In genomic region chr19:46611791-46612190, GRCh38 we compare ENCODE assay signal across 13 cellular contexts. TPM values are rescaled to one million over a fixed set of nuclear protein-coding genes. Genes with fewer than 3 reads are reported as not detected.
DNase-seq lines count a peak whose midpoint lies in the region; ATAC-seq, FAIRE-seq and TF ChIP-seq lines count a peak whose summit lies in the region.
"Had no signal": no experiment of that assay in that cellular context is flagged by ENCODE, and none has a peak within 500 bp of the region (broad histone marks: within the 10 kb centered on the region; RNA-seq: fewer than 3 reads in every experiment).

No MANE protein-coding gene starts in this region.

- POLR2A ChIA-PET in naive thymus-derived CD8-positive, alpha-beta T cell (lab: Charles Lee) = interaction anchor here (0.6 to 4.5 kb wide), 14 partner anchors 9 to 1586 kb away, joined by 3 to 145 read pairs (median 6); partner anchors contain the start of genes CALM3, DACT3 and PTGIR

- no peaks in the 10 kb centered on the region for H3K9me3 ChIP-seq in BLaER1 treated with 17β-estradiol and CSF1 and Interleukin-3, amounts not matched to agents 10 nM and 100 nM (replicated peaks in 1 of 11)
- H3K9me3 ChIP-seq in colonic mucosa = no peaks in the 10 kb centered on the region

- no peaks in the 10 kb centered on the region for H3K9me3 Mint-ChIP-seq in activated naive CD4-positive, alpha-beta T cell treated with anti-CD3 and anti-CD28 coated beads, Interleukin-2, amount 50 U/mL, for 72 hours
- H3K9me3 Mint-ChIP-seq in naive thymus-derived CD8-positive, alpha-beta T cell = no peaks in the 10 kb centered on the region

- DNase-seq in D721Med (ENCODE audit: insufficient read length, low spot score) = peak; percentile 6
- DNase-seq in activated naive CD4-positive, alpha-beta T cell treated with anti-CD3 and anti-CD28 coated beads, Interleukin-2, amount 50 U/mL, for 72 hours (ENCODE audit: low spot score in 2 of 2) = no peak
- peak in 1 of 10 donors; percentile 31 for DNase-seq in naive thymus-derived CD8-positive, alpha-beta T cell
- DNase-seq in NCI-H128 (lab: John Stamatoyannopoulos, UW; ENCODE audit: unreplicated experiment) = no peak
- DNase-seq in colonic mucosa = no peak
- DNase-seq: NCI-H1105 treated with DMSO at 0.1 percent for 48 hours, NCI-H446 had no signal

- no peak for ATAC-seq in activated naive CD4-positive, alpha-beta T cell treated with anti-CD3 and anti-CD28 coated beads, Interleukin-2, amount 50 U/mL, for 72 hours
- ATAC-seq in naive thymus-derived CD8-positive, alpha-beta T cell = peak; percentile 26 to 43
- no peak for ATAC-seq in GM21381 (IDR thresholded peaks at IDR 0.05; ENCODE audit: unreplicated experiment)

- peaks cover 56 to 82% (median 68%) of the 10 kb centered on the region in 10 experiments for H3K4me1 ChIP-seq in BLaER1 treated with 17β-estradiol and CSF1 and Interleukin-3, amounts not matched to agents 10 nM and 100 nM
- no peaks in the 10 kb centered on the region for H3K4me1 ChIP-seq in colonic mucosa

- peaks cover 22 to 40% of the 10 kb centered on the region in 2 donors for H3K36me3 Mint-ChIP-seq in activated naive CD4-positive, alpha-beta T cell treated with anti-CD3 and anti-CD28 coated beads, Interleukin-2, amount 50 U/mL, for 72 hours
- H3K36me3 Mint-ChIP-seq in naive thymus-derived CD8-positive, alpha-beta T cell = peaks cover 0 to 39% (median 12%) of the 10 kb centered on the region in 3 donors

- peaks cover 37 to 79% (median 68%) of the 10 kb centered on the region in 4 donors for H3K4me1 Mint-ChIP-seq in naive thymus-derived CD8-positive, alpha-beta T cell

- H3K27me3 Mint-ChIP-seq in naive thymus-derived CD8-positive, alpha-beta T cell = no peaks in the 10 kb centered on the region

- TF ChIP-seq CTCF in D721Med (IDR thresholded peaks at IDR 0.05; ENCODE audit: insufficient read depth, missing control alignments) (no peak), colonic mucosa (IDR thresholded peaks at IDR 0.05) (no peak)

- H3K4me3 ChIP-seq in BLaER1 treated with 17β-estradiol and CSF1 and Interleukin-3, amounts not matched to agents 10 nM and 100 nM = no peak overlapping the region
- no peak overlapping the region for H3K4me3 ChIP-seq in colonic mucosa

- H3K27ac Mint-ChIP-seq in activated naive CD4-positive, alpha-beta T cell treated with anti-CD3 and anti-CD28 coated beads, Interleukin-2, amount 50 U/mL, for 72 hours = peak overlapping the region; percentile 70 to 90
- peak overlapping the region; percentile 89 to 97 (median 94) for H3K27ac Mint-ChIP-seq in naive thymus-derived CD8-positive, alpha-beta T cell

- intact Hi-C loops in colonic mucosa (cut with DNase I) = no loop called here

- H3K36me3 ChIP-seq in BLaER1 treated with 17β-estradiol and CSF1 and Interleukin-3, amounts not matched to agents 10 nM and 100 nM = peaks cover 34 to 41% (median 34%) of the 10 kb centered on the region in 11 experiments
- H3K36me3 ChIP-seq in colonic mucosa = peaks cover 15% of the 10 kb centered on the region

- peak overlapping the region; percentile 60 to 84 (median 76) for H3K4me3 Mint-ChIP-seq in naive thymus-derived CD8-positive, alpha-beta T cell

- no peak for FAIRE-seq in D721Med (lab: Jason Lieb, UNC)
- FAIRE-seq: RCC 7860 had no signal

- peaks cover 0 to 44% (median 4%) of the 10 kb centered on the region in 11 experiments; a peak in 11 of 22 replicates for H3K27me3 ChIP-seq in BLaER1 treated with 17β-estradiol and CSF1 and Interleukin-3, amounts not matched to agents 10 nM and 100 nM
- H3K27me3 ChIP-seq in colonic mucosa = no peaks in the 10 kb centered on the region

- no peak overlapping the region; a peak in 2 of 22 replicates for H3K9ac ChIP-seq in BLaER1 treated with 17β-estradiol and CSF1 and Interleukin-3, amounts not matched to agents 10 nM and 100 nM
- H3K9ac ChIP-seq in colonic mucosa (ENCODE audit: low read depth in 2 of 2, low read length in 2 of 2) = no peak overlapping the region

- H3K27ac ChIP-seq in BLaER1 treated with 17β-estradiol and CSF1 and Interleukin-3, amounts not matched to agents 10 nM and 100 nM = no peak overlapping the region
- no peak overlapping the region for H3K27ac ChIP-seq in colonic mucosa

- peak overlapping the region; percentile 52 to 94 (median 70) for H3K4me2 ChIP-seq in BLaER1 treated with 17β-estradiol and CSF1 and Interleukin-3, amounts not matched to agents 10 nM and 100 nM

- H4K20me1 ChIP-seq in BLaER1 treated with 17β-estradiol and CSF1 and Interleukin-3, amounts not matched to agents 10 nM and 100 nM = peaks cover 50 to 71% (median 58%) of the 10 kb centered on the region in 11 experiments

RNA-seq across cellular contexts. Expression of gene CALM3, which starts 10.7 kb away (rescaled TPM):
- 100 to 1,000 TPM; 413 to 615 TPM for total RNA-seq in activated naive CD4-positive, alpha-beta T cell treated with anti-CD3 and anti-CD28 coated beads, Interleukin-2, amount 50 U/mL, for 72 hours
- total RNA-seq in naive thymus-derived CD8-positive, alpha-beta T cell = 100 to 1,000 TPM; 185 to 190 TPM
- 100 to 1,000 TPM; 188 to 221 (median 214) TPM for polyA plus RNA-seq in naive thymus-derived CD8-positive, alpha-beta T cell
- 100 to 1,000 TPM; 309 to 444 TPM for total RNA-seq in colonic mucosa

RNA-seq across cellular contexts. Expression of gene PTGIR, which starts 13.1 kb away (rescaled TPM):
- 10 to 100 TPM; 14.7 to 38.0 TPM for total RNA-seq in activated naive CD4-positive, alpha-beta T cell treated with anti-CD3 and anti-CD28 coated beads, Interleukin-2, amount 50 U/mL, for 72 hours
- under 1 TPM in 1 of 2 experiments, not detected in 1; 0.25 TPM for total RNA-seq in naive thymus-derived CD8-positive, alpha-beta T cell
- polyA plus RNA-seq in naive thymus-derived CD8-positive, alpha-beta T cell = 1 to 10 TPM in 1 of 3 donors, under 1 TPM in 2; 0.12 to 2.8 (median 0.55) TPM
- total RNA-seq in colonic mucosa = under 1 TPM; 0.82 TPM

RNA-seq across cellular contexts. Expression of gene GNG8, which starts 24.2 kb away (rescaled TPM):
- total RNA-seq in activated naive CD4-positive, alpha-beta T cell treated with anti-CD3 and anti-CD28 coated beads, Interleukin-2, amount 50 U/mL, for 72 hours = 10 to 100 TPM in 1 of 2 donors, 1 to 10 TPM in 1; 5.2 to 17.4 TPM
- total RNA-seq in naive thymus-derived CD8-positive, alpha-beta T cell = not detected
- polyA plus RNA-seq in naive thymus-derived CD8-positive, alpha-beta T cell = not detected
- total RNA-seq in colonic mucosa = not detected
- total RNA-seq: esophagus mucosa, lung microvascular endothelial cell, subcutaneous adipose tissue had no signal

RNA-seq across cellular contexts. Expression of gene DACT3, which starts 49.2 kb away (rescaled TPM):
- total RNA-seq in activated naive CD4-positive, alpha-beta T cell treated with anti-CD3 and anti-CD28 coated beads, Interleukin-2, amount 50 U/mL, for 72 hours = 10 to 100 TPM in 1 of 2 donors, 1 to 10 TPM in 1; 1.9 to 25.9 TPM
- under 1 TPM in 1 of 2 experiments, not detected in 1; 0.13 TPM for total RNA-seq in naive thymus-derived CD8-positive, alpha-beta T cell
- polyA plus RNA-seq in naive thymus-derived CD8-positive, alpha-beta T cell = under 1 TPM in 1 of 3 donors, not detected in 2; 0.13 TPM
- total RNA-seq in colonic mucosa = 1 to 10 TPM; 1.6 to 5.3 TPM

Comparison
In these comparisons a context has a peak if more than half of its experiments do, and no peak if none do; other contexts are left out.
1. ATAC-seq: peak in naive thymus-derived CD8-positive, alpha-beta T cell (2 of 2); none in activated naive CD4-positive, alpha-beta T cell treated with anti-CD3 and anti-CD28 coated beads, Interleukin-2, amount 50 U/mL, for 72 hours (0 of 2) and GM21381 (single experiment).
2. RNA of gene PTGIR, which starts 13.1 kb away (total RNA-seq): 14.7 to 38.0 TPM in activated naive CD4-positive, alpha-beta T cell treated with anti-CD3 and anti-CD28 coated beads, Interleukin-2, amount 50 U/mL, for 72 hours; 0.82 TPM in colonic mucosa and 0.25 TPM in naive thymus-derived CD8-positive, alpha-beta T cell; every median in the first group is over 4 times any median in the second.